In genomic region chr3:195637473-195638233, GRCh38 we compare ENCODE assay signal across 2 cellular contexts. TPM values are rescaled to one million over a fixed set of nuclear protein-coding genes. Genes with fewer than 3 reads are reported as not detected.
"Had no signal": no experiment of that assay in that cellular context is flagged by ENCODE, and none has a peak within 500 bp of the region (broad histone marks: within the 10 kb centered on the region; RNA-seq: fewer than 3 reads in every experiment).

No MANE protein-coding gene starts in this region.

RNA-seq across cellular contexts. Expression of gene APOD, which starts 53.9 kb away (rescaled TPM):
- total RNA-seq: activated CD4-positive, alpha-beta T cell treated with anti-CD3 and anti-CD28 coated beads, Interleukin-2, amount 10 ng/mL, durations not matched to agents 7 days and 5 days had no signal
- polyA plus RNA-seq: naive thymus-derived CD4-positive, alpha-beta T cell had no signal
